In the genomic region with DNA sequence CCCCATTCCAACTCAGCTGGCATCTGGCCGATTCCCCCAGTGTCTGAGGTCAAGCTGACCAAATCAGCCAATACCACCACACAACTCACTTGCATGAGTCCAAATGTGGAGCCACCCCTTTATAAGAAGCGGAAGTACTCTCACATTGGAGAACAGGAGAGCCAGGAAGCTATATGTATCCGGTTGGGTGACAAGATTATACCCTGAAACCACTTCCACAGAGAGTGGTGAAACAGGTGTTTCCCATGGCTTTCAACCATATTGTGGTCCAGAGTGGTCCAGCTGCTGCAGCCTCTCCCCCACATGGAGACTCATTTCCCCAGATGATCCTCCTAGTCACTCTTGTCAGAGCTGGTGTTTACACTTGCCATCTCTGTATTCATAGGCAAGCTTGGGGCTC, we compare ENCODE assay signal across 11 cellular contexts. TPM values are rescaled to one million over a fixed set of nuclear protein-coding genes. Genes with fewer than 3 reads are reported as not detected.
DNase-seq lines count a peak whose midpoint lies in the region; ATAC-seq and TF ChIP-seq lines count a peak whose summit lies in the region.
"Had no signal": no experiment of that assay in that cellular context is flagged by ENCODE, and none has a peak within 500 bp of the region (broad histone marks: within the 10 kb centered on the region; RNA-seq: fewer than 3 reads in every experiment).

No MANE protein-coding gene starts in this region.

- H3K36me3 Mint-ChIP-seq in T-helper 1 cell treated with Interleukin-12 subunit alpha and Interleukin-12 subunit beta and Interleukin-4 antibody, amounts not matched to agents 30 μg/mL and 1 μg/mL, for 36 hours (ENCODE audit: low read depth), result peaks cover 3% of the 10 kb centered on the region

- H3K27me3 Mint-ChIP-seq in T-helper 1 cell treated with Interleukin-12 subunit alpha and Interleukin-12 subunit beta and Interleukin-4 antibody, amounts not matched to agents 30 μg/mL and 1 μg/mL, for 36 hours (ENCODE audit: low read depth), result peaks cover 7% of the 10 kb centered on the region

- peak overlapping the region; percentile 58 for H3K27ac Mint-ChIP-seq in T-helper 1 cell treated with Interleukin-12 subunit alpha and Interleukin-12 subunit beta and Interleukin-4 antibody, amounts not matched to agents 30 μg/mL and 1 μg/mL, for 36 hours
- H3K27ac Mint-ChIP-seq: activated naive CD8-positive, alpha-beta T cell had no signal

- no peak overlapping the region for H3K4me3 Mint-ChIP-seq in T-helper 1 cell treated with Interleukin-12 subunit alpha and Interleukin-12 subunit beta and Interleukin-4 antibody, amounts not matched to agents 30 μg/mL and 1 μg/mL, for 36 hours
- H3K4me3 Mint-ChIP-seq: activated naive CD8-positive, alpha-beta T cell had no signal

- ATAC-seq in GM18498 (IDR thresholded peaks at IDR 0.05; ENCODE audit: unreplicated experiment) (peak; percentile 47), GM21381 (IDR thresholded peaks at IDR 0.05; ENCODE audit: unreplicated experiment) (peak; percentile 53), HG03103 (IDR thresholded peaks at IDR 0.05; ENCODE audit: low read depth, unreplicated experiment) (peak; percentile 54), sciatic nerve (no peak)

- peaks cover 7% of the 10 kb centered on the region for H3K4me1 Mint-ChIP-seq in T-helper 1 cell treated with Interleukin-12 subunit alpha and Interleukin-12 subunit beta and Interleukin-4 antibody, amounts not matched to agents 30 μg/mL and 1 μg/mL, for 36 hours (ENCODE audit: low read depth)

- H3K9me3 Mint-ChIP-seq in T-helper 1 cell treated with Interleukin-12 subunit alpha and Interleukin-12 subunit beta and Interleukin-4 antibody, amounts not matched to agents 30 μg/mL and 1 μg/mL, for 36 hours, result peaks cover 18% of the 10 kb centered on the region

- CTCF ChIA-PET in HEK293T (lab: Yijun Ruan, JAX), result no interaction called here

- DNase-seq in HEK293T (ENCODE audit: extremely low spot score), result no peak
- DNase-seq in inferior parietal cortex (ENCODE audit: extremely low spot score), result no peak
- DNase-seq in sciatic nerve (ENCODE audit: low spot score), result no peak
- no peak for DNase-seq in activated CD4-positive, CD25-positive, alpha-beta regulatory T cell (lab: John Stamatoyannopoulos, UW)
- DNase-seq: dorsolateral prefrontal cortex, NCI-H1417 treated with DMSO at 0.1 percent for 48 hours had no signal

- POLR2A ChIA-PET in HEK293T (lab: Yijun Ruan, JAX), result no interaction called here

- intact Hi-C loops in sciatic nerve (cut with DNase I), result no loop called here

TF ChIP-seq in HEK293T, 16 proteins besides CTCF, POLR2A, EP300 and RAD21:
- TF ChIP-seq SP1 (IDR thresholded peaks at IDR 0.05), result no peak
- TF ChIP-seq LEF1 (IDR thresholded peaks at IDR 0.05; ENCODE audit: borderline replicate concordance), result no peak
- TF ChIP-seq TARDBP (IDR thresholded peaks at IDR 0.05), result no peak
- no peak for TF ChIP-seq ELF4 (IDR thresholded peaks at IDR 0.05)
- TF ChIP-seq FOXA1 (IDR thresholded peaks at IDR 0.05), result no peak
- no peak for TF ChIP-seq NFRKB (IDR thresholded peaks at IDR 0.05)
- no peak for TF ChIP-seq L3MBTL2 (conservative IDR thresholded peaks at IDR 0.05)
- TF ChIP-seq FOXK2 (IDR thresholded peaks at IDR 0.05), result no peak
- no peak for TF ChIP-seq ARNT (IDR thresholded peaks at IDR 0.05)
- TF ChIP-seq BHLHE40 (IDR thresholded peaks at IDR 0.05; ENCODE audit: borderline replicate concordance), result no peak
TF ChIP-seq in HEK293T: peak in this region for 0.

RNA-seq across cellular contexts. Expression of a gene that starts 24.0 kb away (rescaled TPM):
- total RNA-seq in sciatic nerve, result 346 TPM
